ENCODE assay signal across 1 cellular context in genomic region chr10:5666324-5667220, GRCh38.
A peak's percentile ranks its signal among the peaks of the same experiment; 100 is the strongest.
TF ChIP-seq lines count a peak whose summit lies in the region.

ASB13 (minus strand) TSS chr10:5666595; CDS start chr10:5666551, 44 bp downstream.

TF ChIP-seq in H1, 55 proteins besides CTCF, POLR2A, EP300 and RAD21 (continued from another document):
- TF ChIP-seq ASH2L (IDR thresholded peaks at IDR 0.05; ENCODE audit: low read length): peak; percentile 22
- peak; percentile 16; the same call in 1 of the 2 replicates for TF ChIP-seq TBP (IDR thresholded peaks at IDR 0.05; ENCODE audit: low read depth, low read length)
- peak; percentile 39; the same call in 1 of the 2 replicates for TF ChIP-seq EGR1 (IDR thresholded peaks at IDR 0.05; ENCODE audit: borderline replicate concordance, low read depth, low read length)
- no peak for TF ChIP-seq HDAC2 (IDR thresholded peaks at IDR 0.05; ENCODE audit: borderline replicate concordance in 1 of 2, low read depth in 2 of 2, low read length in 2 of 2)
- TF ChIP-seq RFX5 (IDR thresholded peaks at IDR 0.05; ENCODE audit: borderline replicate concordance, low read depth, low read length): no peak
- peak; percentile 94 for TF ChIP-seq CREB1 (IDR thresholded peaks at IDR 0.05)
- TF ChIP-seq PHF8 (conservative IDR thresholded peaks at IDR 0.05; ENCODE audit: low read depth, low read length): peak; percentile 85
- TF ChIP-seq SP4 (IDR thresholded peaks at IDR 0.05; ENCODE audit: low read length): no peak
- peak; percentile 74 for TF ChIP-seq KDM4A (IDR thresholded peaks at IDR 0.05; ENCODE audit: low read depth, low read length, severe bottlenecking)
- TF ChIP-seq TAF1 (IDR thresholded peaks at IDR 0.05; ENCODE audit: low read depth, low read length): peak; percentile 75
- peak; percentile 30; the same call in 1 of the 2 replicates for TF ChIP-seq MAX (IDR thresholded peaks at IDR 0.05)
- TF ChIP-seq SRF (IDR thresholded peaks at IDR 0.05; ENCODE audit: low read depth, low read length): peak; percentile 33; the same call in 1 of the 2 replicates
